ENCODE assay signal across 1 cellular context in the genomic region with DNA sequence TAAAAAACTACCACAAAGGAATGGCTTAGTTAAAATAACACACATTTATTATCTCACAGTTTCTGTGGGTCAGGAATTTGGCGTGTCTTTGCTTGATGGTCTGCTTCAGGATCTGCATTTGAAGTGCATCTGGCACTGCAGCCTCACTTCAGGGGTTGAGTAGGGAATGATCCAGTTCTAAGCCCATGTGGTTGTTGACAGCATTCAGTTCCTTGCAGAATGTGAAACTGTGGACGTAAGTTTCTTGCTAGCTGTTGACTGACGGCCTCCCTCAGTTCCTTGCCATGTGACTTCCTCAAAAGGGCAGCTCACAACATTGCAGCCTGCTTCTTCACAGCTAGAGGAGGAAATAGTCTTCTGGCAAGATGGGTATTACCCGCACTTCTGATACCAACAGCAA.
TF ChIP-seq lines count a peak whose summit lies in the region.

No MANE protein-coding gene starts in this region.

TF ChIP-seq in IMR-90, 13 proteins besides CTCF, POLR2A, EP300 and RAD21:
- TF ChIP-seq, protein P1, sequence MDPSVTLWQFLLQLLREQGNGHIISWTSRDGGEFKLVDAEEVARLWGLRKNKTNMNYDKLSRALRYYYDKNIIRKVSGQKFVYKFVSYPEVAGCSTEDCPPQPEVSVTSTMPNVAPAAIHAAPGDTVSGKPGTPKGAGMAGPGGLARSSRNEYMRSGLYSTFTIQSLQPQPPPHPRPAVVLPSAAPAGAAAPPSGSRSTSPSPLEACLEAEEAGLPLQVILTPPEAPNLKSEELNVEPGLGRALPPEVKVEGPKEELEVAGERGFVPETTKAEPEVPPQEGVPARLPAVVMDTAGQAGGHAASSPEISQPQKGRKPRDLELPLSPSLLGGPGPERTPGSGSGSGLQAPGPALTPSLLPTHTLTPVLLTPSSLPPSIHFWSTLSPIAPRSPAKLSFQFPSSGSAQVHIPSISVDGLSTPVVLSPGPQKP (IDR thresholded peaks at IDR 0.05; ENCODE audit: borderline replicate concordance, low read depth, low read length): no peak
- TF ChIP-seq CHD1 (IDR thresholded peaks at IDR 0.05; ENCODE audit: low read depth, low read length) (no peak), BHLHE40 (IDR thresholded peaks at IDR 0.05; ENCODE audit: low read depth, low read length) (no peak), RFX5 (IDR thresholded peaks at IDR 0.05; ENCODE audit: low read depth, low read length) (no peak), MAZ (IDR thresholded peaks at IDR 0.05; ENCODE audit: borderline replicate concordance, low read depth, low read length) (no peak), FOS (IDR thresholded peaks at IDR 0.05; ENCODE audit: low read depth, low read length) (no peak), MXI1 (IDR thresholded peaks at IDR 0.05; ENCODE audit: borderline replicate concordance, low read depth, low read length) (no peak), CEBPB (IDR thresholded peaks at IDR 0.05; ENCODE audit: low read depth, low read length) (no peak), MAFK (IDR thresholded peaks at IDR 0.05; ENCODE audit: low read depth, low read length) (no peak), NFE2L2 (IDR thresholded peaks at IDR 0.05; ENCODE audit: low read depth, low read length) (no peak), SMC3 (IDR thresholded peaks at IDR 0.05; ENCODE audit: low read depth, low read length) (no peak), RCOR1 (IDR thresholded peaks at IDR 0.05; ENCODE audit: insufficient replicate concordance, low read length) (no peak)
- TF ChIP-seq, protein P2, sequence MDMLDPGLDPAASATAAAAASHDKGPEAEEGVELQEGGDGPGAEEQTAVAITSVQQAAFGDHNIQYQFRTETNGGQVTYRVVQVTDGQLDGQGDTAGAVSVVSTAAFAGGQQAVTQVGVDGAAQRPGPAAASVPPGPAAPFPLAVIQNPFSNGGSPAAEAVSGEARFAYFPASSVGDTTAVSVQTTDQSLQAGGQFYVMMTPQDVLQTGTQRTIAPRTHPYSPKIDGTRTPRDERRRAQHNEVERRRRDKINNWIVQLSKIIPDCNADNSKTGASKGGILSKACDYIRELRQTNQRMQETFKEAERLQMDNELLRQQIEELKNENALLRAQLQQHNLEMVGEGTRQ (IDR thresholded peaks at IDR 0.05; ENCODE audit: low read depth, low read length): no peak
